Comparison of ENCODE assay signal across 8 cellular contexts in genomic region chr12:78120866-78121590, GRCh38.
DNase-seq lines count a peak whose midpoint lies in the region; ATAC-seq and TF ChIP-seq lines count a peak whose summit lies in the region.

No MANE protein-coding gene starts in this region.

- peaks cover 25% of the 10 kb centered on the region for H3K4me1 Mint-ChIP-seq in chondrocyte (ENCODE audit: low read depth)

- H3K27ac Mint-ChIP-seq in chondrocyte (ENCODE audit: unreplicated experiment), result no peak overlapping the region

- DNase-seq in NCI-H510A treated with DMSO at 0.1 percent for 48 hours (lab: John Stamatoyannopoulos, UW), result peak; percentile 55
- DNase-seq in NCI-H510A (lab: John Stamatoyannopoulos, UW), result no peak
- peak; percentile 29 for DNase-seq in NCI-H1694 treated with DMSO at 0.1 percent for 48 hours (lab: John Stamatoyannopoulos, UW)
- no peak for DNase-seq in chondrocyte (ENCODE audit: low spot score)
- peak; percentile 9 for DNase-seq in renal cortical epithelial cell (ENCODE audit: low read depth)
- DNase-seq in occipital lobe (lab: John Stamatoyannopoulos, UW), result no peak
- no peak for DNase-seq in stimulated activated naive CD4-positive, alpha-beta T cell (lab: John Stamatoyannopoulos, UW)

- peaks cover 5% of the 10 kb centered on the region for H3K36me3 Mint-ChIP-seq in chondrocyte (ENCODE audit: low read depth)

- H3K27me3 Mint-ChIP-seq in chondrocyte (ENCODE audit: low read depth), result no peaks in the 10 kb centered on the region

- H3K9me3 Mint-ChIP-seq in chondrocyte (ENCODE audit: low read depth), result no peaks in the 10 kb centered on the region

- H3K4me3 Mint-ChIP-seq in chondrocyte (ENCODE audit: unreplicated experiment), result no peak overlapping the region

- peak; percentile 82 for TF ChIP-seq CTCF in chondrocyte (IDR thresholded peaks at IDR 0.05)

- ATAC-seq in GM21367 (IDR thresholded peaks at IDR 0.05; ENCODE audit: unreplicated experiment), result no peak

Comparison
In these comparisons a context has a peak if more than half of its experiments do, and no peak if none do; other contexts are left out.
1. DNase-seq: peak in NCI-H510A treated with DMSO at 0.1 percent for 48 hours (single experiment), NCI-H1694 treated with DMSO at 0.1 percent for 48 hours (single experiment) and renal cortical epithelial cell (single experiment); none in NCI-H510A (single experiment), chondrocyte (single experiment), occipital lobe (single experiment) and stimulated activated naive CD4-positive, alpha-beta T cell (0 of 6).